8 cellular contexts compared by ENCODE assay signal in genomic region chr14:104985675-104986486, GRCh38. TPM values are rescaled to one million over a fixed set of nuclear protein-coding genes. Genes with fewer than 3 reads are reported as not detected.
DNase-seq lines count a peak whose midpoint lies in the region; ATAC-seq and TF ChIP-seq lines count a peak whose summit lies in the region.

Gene CLBA1 (plus strand): TSS chr14:104985788. CDS start chr14:104986432, 644 bp downstream.

- peak within 1 kb of the TSS; percentile 57 for H3K27ac Mint-ChIP-seq in CD8-positive, alpha-beta T cell

- no peaks in the 10 kb centered on the region for H3K36me3 Mint-ChIP-seq in CD8-positive, alpha-beta T cell

- peak within 1 kb of the TSS; percentile 78 for H3K4me3 Mint-ChIP-seq in CD8-positive, alpha-beta T cell

- TF ChIP-seq CTCF in CD8-positive, alpha-beta T cell (IDR thresholded peaks at IDR 0.05): no peak
- TF ChIP-seq CTCF in epithelial cell of esophagus (IDR thresholded peaks at IDR 0.05; ENCODE audit: insufficient read depth, low read depth, low read length, missing control alignments): no peak

- H3K9me3 ChIP-seq in CD8-positive, alpha-beta T cell (ENCODE audit: low read length): no peaks in the 10 kb centered on the region
- H3K9me3 ChIP-seq in mononuclear cell (ENCODE audit: low read depth, low read length): no peaks in the 10 kb centered on the region

- peak within 1 kb of the TSS; percentile 60 for H3K4me3 ChIP-seq in CD8-positive, alpha-beta T cell (ENCODE audit: low read depth, low read length)
- H3K4me3 ChIP-seq in epithelial cell of esophagus (ENCODE audit: low read length) (peak within 1 kb of the TSS; percentile 65), mononuclear cell (ENCODE audit: low read length) (peak within 1 kb of the TSS; percentile 42)

- H3K36me3 ChIP-seq in CD8-positive, alpha-beta T cell (ENCODE audit: insufficient read depth, low read length): no peaks in the 10 kb centered on the region

- no peaks in the 10 kb centered on the region for H3K27me3 ChIP-seq in CD8-positive, alpha-beta T cell (ENCODE audit: insufficient read depth, low read length)
- no peaks in the 10 kb centered on the region for H3K27me3 ChIP-seq in mononuclear cell (ENCODE audit: insufficient read depth, low read length)

- H3K9me3 Mint-ChIP-seq in CD8-positive, alpha-beta T cell: no peaks in the 10 kb centered on the region

- intact Hi-C loops in CD8-positive, alpha-beta T cell (cut with DNase I, micrococcal nuclease): loop anchor here (1.0 to 10.0 kb wide), 6 partner anchors 35 to 319 kb away; partner anchors contain the start of genes CDCA4 (in 2 of the 2), AKT1 (in 1 of the 2), BRF1 (in 1 of the 2) and NUDT14 (in 1 of the 2)

- ATAC-seq in CD8-positive, alpha-beta T cell: peak; percentile 94
- ATAC-seq in GM19397 (IDR thresholded peaks at IDR 0.05; ENCODE audit: unreplicated experiment): peak; percentile 95
- ATAC-seq in HG03558 (IDR thresholded peaks at IDR 0.05; ENCODE audit: extremely low read depth, unreplicated experiment): peak; percentile 76

- peaks cover 5% of the 10 kb centered on the region for H3K4me1 Mint-ChIP-seq in CD8-positive, alpha-beta T cell (ENCODE audit: low read depth)

- peak; percentile 75 to 92 (median 87) for DNase-seq in CD8-positive, alpha-beta T cell
- DNase-seq in NOMO-1 (lab: John Stamatoyannopoulos, UW; ENCODE audit: unreplicated experiment in 2 of 2) (peak; percentile 83 to 91), epithelial cell of esophagus (ENCODE audit: low read depth) (peak; percentile 93)
- DNase-seq in activated CD8-positive, alpha-beta memory T cell treated with anti-CD3 and anti-CD28 coated beads, Interleukin-2, amount 50 U/mL, for 24 hours (ENCODE audit: extremely low read depth): peak; percentile 54
- peak; percentile 73 to 78 for DNase-seq in stimulated activated CD8-positive, alpha-beta memory T cell treated with anti-CD3 and anti-CD28 coated beads, Interleukin-2, amount 100 ng/mL, for 1 hour (ENCODE audit: low read depth in 2 of 2)

- peaks cover 6% of the 10 kb centered on the region for H3K27me3 Mint-ChIP-seq in CD8-positive, alpha-beta T cell (ENCODE audit: low read depth)

- H3K4me1 ChIP-seq in CD8-positive, alpha-beta T cell (ENCODE audit: insufficient read depth, low read length): peaks cover 8% of the 10 kb centered on the region
- peaks cover 13% of the 10 kb centered on the region for H3K4me1 ChIP-seq in mononuclear cell (ENCODE audit: insufficient read depth, low read length)

- peak within 1 kb of the TSS; percentile 73 for H3K27ac ChIP-seq in CD8-positive, alpha-beta T cell (ENCODE audit: low read depth, low read length)

- CTCF ChIA-PET in CD8-positive, alpha-beta T cell (lab: Charles Lee): interaction anchor here (1.0 to 7.1 kb wide), 4 partner anchors 10 to 59 kb away, joined by 4 to 75 read pairs (median 10); partner anchors contain the start of gene CDCA4

- POLR2A ChIA-PET in CD8-positive, alpha-beta T cell (lab: Charles Lee): interaction anchor here (0.6 to 2.7 kb wide), 5 partner anchors 10 to 231 kb away, joined by 3 to 20 read pairs (median 5); partner anchors contain the start of genes CDCA4 and GPR132

RNA-seq across cellular contexts. Expression of gene CLBA1, which starts in this region (rescaled TPM):
- total RNA-seq in CD8-positive, alpha-beta T cell: 1 to 10 TPM in 1 of 2 experiments, under 1 TPM in 1; 0.84 to 1.0 TPM
- total RNA-seq in mononuclear cell: 0.94 TPM

Comparison
In these comparisons a context has a peak if more than half of its experiments do, and no peak if none do; other contexts are left out.
1. Peak in every context shown above with its lines: DNase-seq, ATAC-seq, H3K4me3 ChIP-seq and H3K27ac ChIP-seq.